In genomic region chr22:46592390-46592872, GRCh38 we compare ENCODE assay signal across 8 cellular contexts. TPM values are rescaled to one million over a fixed set of nuclear protein-coding genes. Genes with fewer than 3 reads are reported as not detected.
DNase-seq lines count a peak whose midpoint lies in the region; ATAC-seq and TF ChIP-seq lines count a peak whose summit lies in the region.

No MANE protein-coding gene starts in this region.

- intact Hi-C loops in heart right ventricle (cut with DNase I), result loop anchor here in 1 of 10 donors (5.0 kb wide), 1 partner anchor 55 kb away; no protein-coding TSS in a partner anchor

- H3K4me1 ChIP-seq in HUES48 (ENCODE audit: control insufficient read depth, insufficient read depth, low read length) (0 out of 2 replicates have a peak, but pooled peaks cover 7% of the 10 kb centered on the region), heart right ventricle (peaks cover 39 to 93% (median 77%) of the 10 kb centered on the region in 9 donors)

- no peaks in the 10 kb centered on the region for H3K9me3 ChIP-seq in HUES48 (ENCODE audit: control insufficient read depth, insufficient read depth, low read length)
- no peaks in the 10 kb centered on the region for H3K9me3 ChIP-seq in heart right ventricle

- 10 to 12% methylated on average over 13 of the region's 13 CpGs for WGBS in heart right ventricle, 2 donors

- TF ChIP-seq POLR2A in GM18526 (IDR thresholded peaks at IDR 0.05; ENCODE audit: extremely low read depth, insufficient read length) (peak; percentile 25), GM18505 (IDR thresholded peaks at IDR 0.05; ENCODE audit: borderline replicate concordance, extremely low read depth, insufficient read depth, insufficient read length) (no peak)

- DNase-seq in activated CD8-positive, alpha-beta memory T cell treated with anti-CD3 and anti-CD28 coated beads, Interleukin-2, amount 50 U/mL, for 4 hours, result peak; percentile 54
- DNase-seq in heart right ventricle, result peak; percentile 69 to 70
- DNase-seq in stimulated activated CD4-positive, alpha-beta T cell treated with anti-CD3 and anti-CD28 coated beads, Interleukin-4, amount 100 ng/mL, for 1 hour, result peak; percentile 36
- DNase-seq in NCI-H1048 (lab: John Stamatoyannopoulos, UW), result no peak

- TF ChIP-seq CTCF in heart right ventricle (IDR thresholded peaks at IDR 0.05), result no peak

- H3K36me3 ChIP-seq in HUES48 (ENCODE audit: control insufficient read depth, insufficient read depth, low read length), result no peaks in the 10 kb centered on the region
- H3K36me3 ChIP-seq in heart right ventricle, result no peaks in the 10 kb centered on the region

- no peaks in the 10 kb centered on the region for H3K27me3 ChIP-seq in HUES48 (ENCODE audit: control insufficient read depth, insufficient read depth, low read length)
- H3K27me3 ChIP-seq in heart right ventricle, result no peaks in the 10 kb centered on the region

- ATAC-seq in heart right ventricle (peak in 6 of 8 donors; percentile 0 to 47 (median 14)), HG02981 (IDR thresholded peaks at IDR 0.05; ENCODE audit: unreplicated experiment) (no peak), GM18505 (IDR thresholded peaks at IDR 0.05; ENCODE audit: unreplicated experiment) (no peak)

- H3K27ac ChIP-seq in HUES48 (ENCODE audit: low read depth, low read length), result peak overlapping the region; percentile 39
- peak overlapping the region; percentile 7 to 91 (median 83) for H3K27ac ChIP-seq in heart right ventricle

- H3K9ac ChIP-seq in HUES48 (ENCODE audit: low read depth, low read length), result no peak overlapping the region

- no peak overlapping the region for H3K4me3 ChIP-seq in HUES48 (ENCODE audit: low read depth, low read length)
- peak overlapping the region in 6 of 10 donors; percentile 23 to 47 (median 32) for H3K4me3 ChIP-seq in heart right ventricle

RNA-seq across cellular contexts. Expression of gene GRAMD4, which starts 27.8 kb away (rescaled TPM):
- total RNA-seq in heart right ventricle, result 100 to 1,000 TPM in 3 of 10 donors, 10 to 100 TPM in 7; 53.9 to 143 (median 71.0) TPM
- 10 to 100 TPM; 29.3 to 33.3 TPM for polyA plus RNA-seq in heart right ventricle

RNA-seq across cellular contexts. Expression of gene CELSR1, which starts 55.0 kb away (rescaled TPM):
- 10 to 100 TPM in 7 of 10 donors, 1 to 10 TPM in 3; 5.5 to 16.7 (median 11.8) TPM for total RNA-seq in heart right ventricle
- polyA plus RNA-seq in heart right ventricle, result 1 to 10 TPM; 4.0 to 6.4 TPM

Comparison
In these comparisons a context has a peak if more than half of its experiments do, and no peak if none do; other contexts are left out.
1. ATAC-seq: peak in heart right ventricle (6 of 8); none in HG02981 (single experiment) and GM18505 (single experiment).